In the genomic region with DNA sequence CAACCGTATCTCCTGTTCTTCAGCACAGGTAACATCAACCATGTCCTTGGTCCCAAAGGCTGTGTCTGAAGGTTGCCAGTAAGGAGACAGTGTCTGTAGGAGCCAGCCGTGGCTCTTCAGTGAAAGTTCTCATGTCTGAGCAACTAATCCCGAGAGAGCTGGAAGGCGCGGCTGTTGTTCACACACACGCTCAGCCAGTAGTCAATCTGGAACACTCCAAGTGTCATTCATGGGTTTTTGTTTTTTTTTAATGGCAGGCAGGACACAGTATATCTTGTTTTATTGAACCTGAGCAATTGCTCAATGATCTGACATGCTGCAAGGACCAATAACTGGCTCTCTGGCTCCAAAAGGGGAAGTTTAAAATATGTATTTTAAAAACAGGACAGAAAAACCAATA, we compare ENCODE assay signal across 16 cellular contexts. TPM values are rescaled to one million over a fixed set of nuclear protein-coding genes. Genes with fewer than 3 reads are reported as not detected.
DNase-seq lines count a peak whose midpoint lies in the region; ATAC-seq and TF ChIP-seq lines count a peak whose summit lies in the region.
"Had no signal": no experiment of that assay in that cellular context is flagged by ENCODE, and none has a peak within 500 bp of the region (broad histone marks: within the 10 kb centered on the region; RNA-seq: fewer than 3 reads in every experiment).

No MANE protein-coding gene starts in this region.

- peaks cover 43% of the 10 kb centered on the region for H3K4me1 Mint-ChIP-seq in activated CD8-positive, alpha-beta T cell treated with anti-CD3 and anti-CD28 coated beads for 36 hours (ENCODE audit: low read depth)
- H3K4me1 Mint-ChIP-seq in activated CD8-positive, alpha-beta T cell treated with anti-CD3 and anti-CD28 coated beads, Interleukin-2, amount 10 ng/mL, durations not matched to agents 7 days and 5 days (ENCODE audit: low read depth): peaks cover 22% of the 10 kb centered on the region
- peaks cover 0 to 27% (median 9%) of the 10 kb centered on the region in 4 donors for H3K4me1 Mint-ChIP-seq in naive thymus-derived CD8-positive, alpha-beta T cell

- no peaks in the 10 kb centered on the region for H3K9me3 Mint-ChIP-seq in activated CD8-positive, alpha-beta T cell treated with anti-CD3 and anti-CD28 coated beads for 36 hours
- no peaks in the 10 kb centered on the region for H3K9me3 Mint-ChIP-seq in activated CD8-positive, alpha-beta T cell treated with anti-CD3 and anti-CD28 coated beads, Interleukin-2, amount 10 ng/mL, durations not matched to agents 7 days and 5 days (ENCODE audit: insufficient read depth)
- H3K9me3 Mint-ChIP-seq in naive thymus-derived CD8-positive, alpha-beta T cell: no peaks in the 10 kb centered on the region
- H3K9me3 Mint-ChIP-seq: stimulated activated naive CD8-positive, alpha-beta T cell treated with anti-CD3 and anti-CD28 coated beads, Interleukin-15, amount 100 ng/mL, for 72 hours had no signal

- TF ChIP-seq CTCF in activated CD8-positive, alpha-beta T cell treated with anti-CD3 and anti-CD28 coated beads for 36 hours (IDR thresholded peaks at IDR 0.05): no peak

- H3K4me3 Mint-ChIP-seq in activated CD8-positive, alpha-beta T cell treated with anti-CD3 and anti-CD28 coated beads for 36 hours: no peak overlapping the region
- no peak overlapping the region for H3K4me3 Mint-ChIP-seq in activated CD8-positive, alpha-beta T cell treated with anti-CD3 and anti-CD28 coated beads, Interleukin-2, amount 10 ng/mL, durations not matched to agents 7 days and 5 days
- no peak overlapping the region for H3K4me3 Mint-ChIP-seq in naive thymus-derived CD8-positive, alpha-beta T cell
- H3K4me3 Mint-ChIP-seq: neural crest cell had no signal

- POLR2A ChIA-PET in activated CD8-positive, alpha-beta T cell treated with anti-CD3 and anti-CD28 coated beads for 36 hours (lab: Charles Lee): no interaction called here
- POLR2A ChIA-PET in activated CD8-positive, alpha-beta T cell treated with anti-CD3 and anti-CD28 coated beads, Interleukin-2, amount 10 ng/mL, durations not matched to agents 7 days and 5 days (lab: Charles Lee): no interaction called here
- POLR2A ChIA-PET in naive thymus-derived CD8-positive, alpha-beta T cell (lab: Charles Lee): interaction anchor here (0.6 kb wide), 1 partner anchor 684 kb away, joined by 3 read pairs; no protein-coding TSS in a partner anchor

- peak; percentile 14 for DNase-seq in activated CD8-positive, alpha-beta T cell treated with anti-CD3 and anti-CD28 coated beads for 36 hours
- DNase-seq in activated CD8-positive, alpha-beta T cell treated with anti-CD3 and anti-CD28 coated beads, Interleukin-2, amount 10 ng/mL, durations not matched to agents 7 days and 5 days: no peak
- no peak for DNase-seq in left colon
- no peak for DNase-seq in SIG-M5 treated with dmso at 0.1 percent for 504 hours (lab: John Stamatoyannopoulos, UW; ENCODE audit: unreplicated experiment)
- no peak for DNase-seq in naive thymus-derived CD8-positive, alpha-beta T cell
- DNase-seq: ACHN; activated CD4-positive, CD25-positive, alpha-beta regulatory T cell; dorsolateral prefrontal cortex; KG1; NCI-H446; SJCRH30; stimulated activated naive CD8-positive, alpha-beta T cell treated with anti-CD3 and anti-CD28 coated beads, Interleukin-15, amount 100 ng/mL, for 72 hours had no signal

- H3K27ac Mint-ChIP-seq in activated CD8-positive, alpha-beta T cell treated with anti-CD3 and anti-CD28 coated beads for 36 hours: peak overlapping the region; percentile 63
- H3K27ac Mint-ChIP-seq in activated CD8-positive, alpha-beta T cell treated with anti-CD3 and anti-CD28 coated beads, Interleukin-2, amount 10 ng/mL, durations not matched to agents 7 days and 5 days: no peak overlapping the region
- H3K27ac Mint-ChIP-seq in naive thymus-derived CD8-positive, alpha-beta T cell: peak overlapping the region in 3 of 10 donors; percentile 11 to 53 (median 19)

- H3K27me3 Mint-ChIP-seq in activated CD8-positive, alpha-beta T cell treated with anti-CD3 and anti-CD28 coated beads for 36 hours: no peaks in the 10 kb centered on the region
- no peaks in the 10 kb centered on the region for H3K27me3 Mint-ChIP-seq in activated CD8-positive, alpha-beta T cell treated with anti-CD3 and anti-CD28 coated beads, Interleukin-2, amount 10 ng/mL, durations not matched to agents 7 days and 5 days (ENCODE audit: low read depth)
- H3K27me3 Mint-ChIP-seq in naive thymus-derived CD8-positive, alpha-beta T cell: no peaks in the 10 kb centered on the region
- H3K27me3 Mint-ChIP-seq: stimulated activated naive CD8-positive, alpha-beta T cell treated with anti-CD3 and anti-CD28 coated beads, Interleukin-15, amount 100 ng/mL, for 72 hours had no signal

- CTCF ChIA-PET in activated CD8-positive, alpha-beta T cell treated with anti-CD3 and anti-CD28 coated beads for 36 hours (lab: Charles Lee): no interaction called here
- CTCF ChIA-PET in activated CD8-positive, alpha-beta T cell treated with anti-CD3 and anti-CD28 coated beads, Interleukin-2, amount 10 ng/mL, durations not matched to agents 7 days and 5 days (lab: Charles Lee): no interaction called here

- ATAC-seq in activated CD8-positive, alpha-beta T cell treated with anti-CD3 and anti-CD28 coated beads for 36 hours: no peak
- ATAC-seq in activated CD8-positive, alpha-beta T cell treated with anti-CD3 and anti-CD28 coated beads, Interleukin-2, amount 10 ng/mL, durations not matched to agents 7 days and 5 days: no peak
- peak; percentile 34 for ATAC-seq in GM21447 (IDR thresholded peaks at IDR 0.05; ENCODE audit: unreplicated experiment)
- peak; percentile 50 for ATAC-seq in HG03432 (IDR thresholded peaks at IDR 0.05; ENCODE audit: unreplicated experiment)
- ATAC-seq in left colon: peak; percentile 83
- ATAC-seq in HG03439 (IDR thresholded peaks at IDR 0.05; ENCODE audit: unreplicated experiment): no peak
- ATAC-seq in naive thymus-derived CD8-positive, alpha-beta T cell: no peak
- ATAC-seq: stimulated activated naive CD8-positive, alpha-beta T cell treated with anti-CD3 and anti-CD28 coated beads, Interleukin-15, amount 100 ng/mL, for 72 hours had no signal

- intact Hi-C loops in activated CD8-positive, alpha-beta T cell treated with anti-CD3 and anti-CD28 coated beads for 36 hours (cut with micrococcal nuclease): no loop called here
- intact Hi-C loops in left colon (cut with DNase I, micrococcal nuclease): no loop called here

- H3K36me3 Mint-ChIP-seq in activated CD8-positive, alpha-beta T cell treated with anti-CD3 and anti-CD28 coated beads for 36 hours (ENCODE audit: low read depth): peaks cover 21% of the 10 kb centered on the region
- peaks cover 18% of the 10 kb centered on the region for H3K36me3 Mint-ChIP-seq in activated CD8-positive, alpha-beta T cell treated with anti-CD3 and anti-CD28 coated beads, Interleukin-2, amount 10 ng/mL, durations not matched to agents 7 days and 5 days (ENCODE audit: low read depth)
- peaks cover 0 to 50% (median 0%) of the 10 kb centered on the region in 3 donors for H3K36me3 Mint-ChIP-seq in naive thymus-derived CD8-positive, alpha-beta T cell

RNA-seq across cellular contexts. Expression of a gene that starts 48.4 kb away (rescaled TPM):
- total RNA-seq in activated CD8-positive, alpha-beta T cell treated with anti-CD3 and anti-CD28 coated beads for 36 hours: 1 to 10 TPM; 1.8 to 2.2 TPM
- under 1 TPM; 0.31 to 0.37 TPM for total RNA-seq in activated CD8-positive, alpha-beta T cell treated with anti-CD3 and anti-CD28 coated beads, Interleukin-2, amount 10 ng/mL, durations not matched to agents 7 days and 5 days
- under 1 TPM; 0.12 to 0.17 TPM for total RNA-seq in left colon
- total RNA-seq in naive thymus-derived CD8-positive, alpha-beta T cell: under 1 TPM in 1 of 2 experiments, not detected in 1; 0.22 TPM
- not detected for polyA plus RNA-seq in naive thymus-derived CD8-positive, alpha-beta T cell

Comparison
In these comparisons a context has a peak if more than half of its experiments do, and no peak if none do; other contexts are left out.
1. ATAC-seq: peak in GM21447 (single experiment), HG03432 (single experiment) and left colon (single experiment); none in activated CD8-positive, alpha-beta T cell treated with anti-CD3 and anti-CD28 coated beads for 36 hours (single experiment), activated CD8-positive, alpha-beta T cell treated with anti-CD3 and anti-CD28 coated beads, Interleukin-2, amount 10 ng/mL, durations not matched to agents 7 days and 5 days (single experiment), HG03439 (single experiment) and naive thymus-derived CD8-positive, alpha-beta T cell (0 of 2).